Comparison of ENCODE assay signal across 1 cellular context in genomic region chr7:129911790-129912189, GRCh38.
TF ChIP-seq lines count a peak whose summit lies in the region.

No MANE protein-coding gene starts in this region.

TF ChIP-seq in K562, 482 proteins besides CTCF, POLR2A, EP300 and RAD21 (continued from another document):
- TF ChIP-seq ZBTB40 (IDR thresholded peaks at IDR 0.05) (peak; percentile 60), ZBTB40 (CRISPR knock-in tag; IDR thresholded peaks at IDR 0.05) (no peak)
